ENCODE assay signal across 16 cellular contexts in the genomic region with DNA sequence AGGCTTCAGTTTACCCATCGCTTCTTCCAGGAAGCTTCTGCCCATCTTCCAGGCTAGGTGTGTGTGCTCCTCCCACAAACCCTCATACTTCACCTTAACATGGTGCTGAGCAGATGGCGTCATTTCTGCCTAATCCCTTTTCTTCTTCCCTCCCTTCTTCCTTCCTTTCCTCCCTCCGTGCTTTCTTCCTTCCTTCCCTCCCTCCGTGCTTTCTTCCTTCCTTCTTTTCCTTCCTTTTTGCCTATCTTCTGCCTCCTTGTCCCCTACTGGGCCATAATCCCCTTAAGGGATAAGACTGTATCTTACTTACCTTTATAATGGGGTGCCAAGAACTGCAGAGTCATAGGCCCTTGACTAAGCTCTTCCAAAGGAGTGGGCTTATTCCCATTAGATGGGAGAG. TPM values are rescaled to one million over a fixed set of nuclear protein-coding genes. Genes with fewer than 3 reads are reported as not detected.
DNase-seq lines count a peak whose midpoint lies in the region; ATAC-seq, FAIRE-seq and TF ChIP-seq lines count a peak whose summit lies in the region.
"Had no signal": no experiment of that assay in that cellular context is flagged by ENCODE, and none has a peak within 500 bp of the region (broad histone marks: within the 10 kb centered on the region; RNA-seq: fewer than 3 reads in every experiment).

No MANE protein-coding gene starts in this region.

- DNase-seq in A549 (ENCODE audit: low read depth in 1 of 2, low spot score in 1 of 2), result no peak
- DNase-seq in HTR-8/SVneo (ENCODE audit: insufficient read length, low spot score), result no peak
- DNase-seq in WERI-Rb-1, result no peak
- no peak for DNase-seq in progenitor cell of endocrine pancreas (ENCODE audit: low spot score, unreplicated experiment)
- no peak for DNase-seq in stimulated activated CD4-positive, alpha-beta T cell treated with anti-CD3 and anti-CD28 coated beads, Interleukin-2, amount 100 ng/mL, for 24 hours
- no peak for DNase-seq in Right ventricle myocardium inferior (ENCODE audit: missing footprints)
- no peak for DNase-seq in stimulated activated CD4-positive, alpha-beta T cell treated with anti-CD3 and anti-CD28 coated beads, Interleukin-1b, Interleukin-23, amount 100 ng/mL, for 48 hours
- DNase-seq in NCI-H1694 (lab: John Stamatoyannopoulos, UW), result no peak
- DNase-seq: Caco-2; CD8-positive, alpha-beta memory T cell; DND-41; GDM1; GOT3; HFFc6 had no signal

- no peaks in the 10 kb centered on the region for H3K36me3 ChIP-seq in WERI-Rb-1
- H3K36me3 ChIP-seq: HAP-1 had no signal

- H3K27me3 Mint-ChIP-seq in progenitor cell of endocrine pancreas, result peaks cover 20% of the 10 kb centered on the region

- peaks cover 26% of the 10 kb centered on the region for H3K4me1 ChIP-seq in A549
- H3K4me1 ChIP-seq: Caco-2, HAP-1 had no signal

- no peak overlapping the region for H3K4me3 Mint-ChIP-seq in progenitor cell of endocrine pancreas (ENCODE audit: low read depth)
- H3K4me3 Mint-ChIP-seq: CD8-positive, alpha-beta memory T cell; HFFc6 had no signal

- FAIRE-seq in A549 (lab: Jason Lieb, UNC) (no peak), HTR-8/SVneo (lab: Jason Lieb, UNC) (peak; percentile 76)
- FAIRE-seq: GM19239 had no signal

- H3K27ac ChIP-seq in A549 (peak overlapping the region; percentile 17 to 70; a peak in 4 of 6 replicates), WERI-Rb-1 (peak overlapping the region; percentile 44; the same call in 1 of the 2 replicates)

- H3K36me3 Mint-ChIP-seq in progenitor cell of endocrine pancreas (ENCODE audit: insufficient read depth), result no peaks in the 10 kb centered on the region
- H3K36me3 Mint-ChIP-seq: CD8-positive, alpha-beta memory T cell had no signal

- no peaks in the 10 kb centered on the region for H3K9me3 ChIP-seq in A549
- H3K9me3 ChIP-seq in WERI-Rb-1 (ENCODE audit: severe bottlenecking), result no peaks in the 10 kb centered on the region
- H3K9me3 ChIP-seq: Caco-2, HAP-1 had no signal

- no peaks in the 10 kb centered on the region for H3K27me3 ChIP-seq in WERI-Rb-1 (ENCODE audit: insufficient read depth, low read depth, severe bottlenecking)

- peak overlapping the region; percentile 32 for H3K27ac Mint-ChIP-seq in progenitor cell of endocrine pancreas
- H3K27ac Mint-ChIP-seq: HFFc6 had no signal

- intact Hi-C loops in Right ventricle myocardium inferior (cut with DNase I), result no loop called here

- TF ChIP-seq EP300 in A549 (IDR thresholded peaks at IDR 0.05), result no peak

- CTCF ChIA-PET in A549 (lab: Yijun Ruan, JAX), result interaction anchor here (1.7 to 3.7 kb wide), 2 partner anchors 18 to 35 kb away, joined by 4 to 17 read pairs; no protein-coding TSS in a partner anchor

- peaks cover 28% of the 10 kb centered on the region for H3K4me1 Mint-ChIP-seq in progenitor cell of endocrine pancreas (ENCODE audit: low read depth)

- no peaks in the 10 kb centered on the region for H3K9me3 Mint-ChIP-seq in progenitor cell of endocrine pancreas (ENCODE audit: low read depth)
- H3K9me3 Mint-ChIP-seq: CD8-positive, alpha-beta memory T cell; HFFc6 had no signal

- no peak for TF ChIP-seq POLR2A in A549 (IDR thresholded peaks at IDR 0.05; ENCODE audit: low read length)

- TF ChIP-seq RAD21 in A549 (conservative IDR thresholded peaks at IDR 0.05 in 1 of 2, IDR thresholded peaks at IDR 0.05 in 1 of 2), result no peak

- no peak overlapping the region for H3K4me3 ChIP-seq in A549
- H3K4me3 ChIP-seq in WERI-Rb-1 (ENCODE audit: low read depth, low read length), result no peak overlapping the region
- H3K4me3 ChIP-seq: HAP-1 had no signal

- 97% methylated on average over 4 of the region's 4 CpGs for WGBS in A549 (ENCODE audit: missing lambda C conversion rate)

- no peak for TF ChIP-seq CTCF in A549 (IDR thresholded peaks at IDR 0.05)
- no peak for TF ChIP-seq CTCF in WERI-Rb-1 (IDR thresholded peaks at IDR 0.05; ENCODE audit: low read depth, low read length)
- no peak for TF ChIP-seq CTCF in progenitor cell of endocrine pancreas (IDR thresholded peaks at IDR 0.05; ENCODE audit: unreplicated experiment)

- POLR2A ChIA-PET in A549 (lab: Yijun Ruan, JAX), result no interaction called here

- ATAC-seq in A549 (no peak), Right ventricle myocardium inferior (no peak)

- no peak overlapping the region; the same call in 2 of the 3 replicates for H3K4me2 ChIP-seq in A549

TF ChIP-seq in A549, 52 proteins besides CTCF, POLR2A, EP300 and RAD21:
- TF ChIP-seq JUN (IDR thresholded peaks at IDR 0.05) (no peak), POLR2AphosphoS2 (conservative IDR thresholded peaks at IDR 0.05; ENCODE audit: low read length) (no peak), SMC3 (IDR thresholded peaks at IDR 0.05) (no peak), ZSCAN20 (CRISPR knock-in tag; IDR thresholded peaks at IDR 0.05) (no peak), MAZ (IDR thresholded peaks at IDR 0.05; ENCODE audit: borderline replicate concordance, low read depth, low read length) (no peak), NFE2L2 (conservative IDR thresholded peaks at IDR 0.05; ENCODE audit: low read length) (no peak), BHLHE40 (IDR thresholded peaks at IDR 0.05; ENCODE audit: low read depth, low read length) (no peak), CBX8 (IDR thresholded peaks at IDR 0.05) (no peak), EHMT2 (IDR thresholded peaks at IDR 0.05; ENCODE audit: low read depth) (no peak), RNF2 (IDR thresholded peaks at IDR 0.05; ENCODE audit: borderline replicate concordance, low read depth) (no peak), CHD4 (IDR thresholded peaks at IDR 0.05; ENCODE audit: borderline replicate concordance) (no peak)
- TF ChIP-seq, protein P1, sequence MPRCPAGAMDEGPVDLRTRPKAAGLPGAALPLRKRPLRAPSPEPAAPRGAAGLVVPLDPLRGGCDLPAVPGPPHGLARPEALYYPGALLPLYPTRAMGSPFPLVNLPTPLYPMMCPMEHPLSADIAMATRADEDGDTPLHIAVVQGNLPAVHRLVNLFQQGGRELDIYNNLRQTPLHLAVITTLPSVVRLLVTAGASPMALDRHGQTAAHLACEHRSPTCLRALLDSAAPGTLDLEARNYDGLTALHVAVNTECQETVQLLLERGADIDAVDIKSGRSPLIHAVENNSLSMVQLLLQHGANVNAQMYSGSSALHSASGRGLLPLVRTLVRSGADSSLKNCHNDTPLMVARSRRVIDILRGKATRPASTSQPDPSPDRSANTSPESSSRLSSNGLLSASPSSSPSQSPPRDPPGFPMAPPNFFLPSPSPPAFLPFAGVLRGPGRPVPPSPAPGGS (IDR thresholded peaks at IDR 0.05), result no peak
- TF ChIP-seq, protein P2, sequence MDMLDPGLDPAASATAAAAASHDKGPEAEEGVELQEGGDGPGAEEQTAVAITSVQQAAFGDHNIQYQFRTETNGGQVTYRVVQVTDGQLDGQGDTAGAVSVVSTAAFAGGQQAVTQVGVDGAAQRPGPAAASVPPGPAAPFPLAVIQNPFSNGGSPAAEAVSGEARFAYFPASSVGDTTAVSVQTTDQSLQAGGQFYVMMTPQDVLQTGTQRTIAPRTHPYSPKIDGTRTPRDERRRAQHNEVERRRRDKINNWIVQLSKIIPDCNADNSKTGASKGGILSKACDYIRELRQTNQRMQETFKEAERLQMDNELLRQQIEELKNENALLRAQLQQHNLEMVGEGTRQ (IDR thresholded peaks at IDR 0.05), result no peak
- TF ChIP-seq, protein P3, sequence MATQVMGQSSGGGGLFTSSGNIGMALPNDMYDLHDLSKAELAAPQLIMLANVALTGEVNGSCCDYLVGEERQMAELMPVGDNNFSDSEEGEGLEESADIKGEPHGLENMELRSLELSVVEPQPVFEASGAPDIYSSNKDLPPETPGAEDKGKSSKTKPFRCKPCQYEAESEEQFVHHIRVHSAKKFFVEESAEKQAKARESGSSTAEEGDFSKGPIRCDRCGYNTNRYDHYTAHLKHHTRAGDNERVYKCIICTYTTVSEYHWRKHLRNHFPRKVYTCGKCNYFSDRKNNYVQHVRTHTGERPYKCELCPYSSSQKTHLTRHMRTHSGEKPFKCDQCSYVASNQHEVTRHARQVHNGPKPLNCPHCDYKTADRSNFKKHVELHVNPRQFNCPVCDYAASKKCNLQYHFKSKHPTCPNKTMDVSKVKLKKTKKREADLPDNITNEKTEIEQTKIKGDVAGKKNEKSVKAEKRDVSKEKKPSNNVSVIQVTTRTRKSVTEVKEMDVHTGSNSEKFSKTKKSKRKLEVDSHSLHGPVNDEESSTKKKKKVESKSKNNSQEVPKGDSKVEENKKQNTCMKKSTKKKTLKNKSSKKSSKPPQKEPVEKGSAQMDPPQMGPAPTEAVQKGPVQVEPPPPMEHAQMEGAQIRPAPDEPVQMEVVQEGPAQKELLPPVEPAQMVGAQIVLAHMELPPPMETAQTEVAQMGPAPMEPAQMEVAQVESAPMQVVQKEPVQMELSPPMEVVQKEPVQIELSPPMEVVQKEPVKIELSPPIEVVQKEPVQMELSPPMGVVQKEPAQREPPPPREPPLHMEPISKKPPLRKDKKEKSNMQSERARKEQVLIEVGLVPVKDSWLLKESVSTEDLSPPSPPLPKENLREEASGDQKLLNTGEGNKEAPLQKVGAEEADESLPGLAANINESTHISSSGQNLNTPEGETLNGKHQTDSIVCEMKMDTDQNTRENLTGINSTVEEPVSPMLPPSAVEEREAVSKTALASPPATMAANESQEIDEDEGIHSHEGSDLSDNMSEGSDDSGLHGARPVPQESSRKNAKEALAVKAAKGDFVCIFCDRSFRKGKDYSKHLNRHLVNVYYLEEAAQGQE (IDR thresholded peaks at IDR 0.05), result no peak
TF ChIP-seq in A549: peak in this region for 0.

RNA-seq across cellular contexts. Expression of a gene that starts 27.5 kb away (rescaled TPM):
- 131 and 150 TPM in 2 replicates for polyA plus RNA-seq in A549 (2011; rRNA removed)
- 145 and 229 TPM in 2 replicates for polyA plus RNA-seq in A549 (2012; cell fraction: cytosol; rRNA removed)
- polyA plus RNA-seq in A549 (2012; cell fraction: nucleus; rRNA removed), result 263 and 339 TPM in 2 replicates
- 114 to 152 TPM (median 147 TPM) in 3 replicates for polyA plus RNA-seq in A549 (2017; fragmentation: RNase III; extraction: RNeasy Plus Mini Kit Qiagen cat#74134 plus additional on column Dnase treatment)
- 151 and 188 TPM in 2 replicates for polyA minus RNA-seq in A549 (2011; rRNA and poly(A)+ RNA removed)
- 9.1 and 9.2 TPM in 2 replicates for total RNA-seq in progenitor cell of endocrine pancreas
- total RNA-seq in Right ventricle myocardium inferior, result 23.9 TPM
